ENCODE assay signal across 13 cellular contexts in genomic region chr15:58458076-58458475, GRCh38. TPM values are rescaled to one million over a fixed set of nuclear protein-coding genes. Genes with fewer than 3 reads are reported as not detected.
DNase-seq lines count a peak whose midpoint lies in the region; FAIRE-seq and TF ChIP-seq lines count a peak whose summit lies in the region.
"Had no signal": no experiment of that assay in that cellular context is flagged by ENCODE, and none has a peak within 500 bp of the region (broad histone marks: within the 10 kb centered on the region; RNA-seq: fewer than 3 reads in every experiment).

No MANE protein-coding gene starts in this region.

- TF ChIP-seq CTCF in left ventricle myocardium inferior (IDR thresholded peaks at IDR 0.05; ENCODE audit: borderline replicate concordance) = no peak
- TF ChIP-seq CTCF in spleen (IDR thresholded peaks at IDR 0.05 in 8 of 11, conservative IDR thresholded peaks at IDR 0.05 in 3 of 11) = no peak
- TF ChIP-seq CTCF in WERI-Rb-1 (IDR thresholded peaks at IDR 0.05; ENCODE audit: low read depth, low read length) = no peak

- H3K4me1 ChIP-seq in SJCRH30 (peaks cover 78% of the 10 kb centered on the region), left ventricle myocardium inferior (peaks cover 52% of the 10 kb centered on the region), spleen (peaks cover 17 to 45% (median 35%) of the 10 kb centered on the region in 6 donors)
- H3K4me1 ChIP-seq: uterus had no signal

- H3K27ac ChIP-seq in SJCRH30 (peak overlapping the region; percentile 88), left ventricle myocardium inferior (replicated peaks) (peak overlapping the region; percentile 88), spleen (peak overlapping the region; percentile 74 to 86 (median 81)), WERI-Rb-1 (no peak overlapping the region)

- H3K4me3 ChIP-seq in SJCRH30 (no peak overlapping the region), left ventricle myocardium inferior (no peak overlapping the region), spleen (no peak overlapping the region), WERI-Rb-1 (ENCODE audit: low read depth, low read length) (no peak overlapping the region)
- H3K4me3 ChIP-seq: uterus had no signal

- no peaks in the 10 kb centered on the region for H3K27me3 ChIP-seq in SJCRH30
- H3K27me3 ChIP-seq in left ventricle myocardium inferior (ENCODE audit: low read depth) = no peaks in the 10 kb centered on the region
- no peaks in the 10 kb centered on the region for H3K27me3 ChIP-seq in spleen (replicated peaks in 1 of 7)
- no peaks in the 10 kb centered on the region for H3K27me3 ChIP-seq in WERI-Rb-1 (ENCODE audit: insufficient read depth, low read depth, severe bottlenecking)
- H3K27me3 ChIP-seq: uterus had no signal

- H3K4me1 Mint-ChIP-seq in T-helper 2 cell treated with Interferon-gamma antibody and Interleukin-4, amounts not matched to agents 5 μg/mL and 100 μg/mL, for 36 hours (ENCODE audit: low read depth) = peaks cover 65% of the 10 kb centered on the region

- H3K9me3 ChIP-seq in SJCRH30 (replicated peaks) (no peaks in the 10 kb centered on the region), left ventricle myocardium inferior (replicated peaks) (no peaks in the 10 kb centered on the region), spleen (no peaks in the 10 kb centered on the region), WERI-Rb-1 (ENCODE audit: severe bottlenecking) (no peaks in the 10 kb centered on the region)
- H3K9me3 ChIP-seq: uterus had no signal

- no peaks in the 10 kb centered on the region for H3K27me3 Mint-ChIP-seq in T-helper 2 cell treated with Interferon-gamma antibody and Interleukin-4, amounts not matched to agents 5 μg/mL and 100 μg/mL, for 36 hours (ENCODE audit: low read depth)

- TF ChIP-seq POLR2A in spleen (IDR thresholded peaks at IDR 0.05) (no peak), H54 (IDR thresholded peaks at IDR 0.05; ENCODE audit: low read depth, low read length) (no peak)

- H3K36me3 ChIP-seq in SJCRH30 (no peaks in the 10 kb centered on the region), left ventricle myocardium inferior (no peaks in the 10 kb centered on the region), spleen (no peaks in the 10 kb centered on the region), WERI-Rb-1 (no peaks in the 10 kb centered on the region)
- H3K36me3 ChIP-seq: uterus had no signal

- peak overlapping the region; percentile 1 for H3K4me3 Mint-ChIP-seq in T-helper 2 cell treated with Interferon-gamma antibody and Interleukin-4, amounts not matched to agents 5 μg/mL and 100 μg/mL, for 36 hours
- H3K4me3 Mint-ChIP-seq: neural crest cell had no signal

- no peak for DNase-seq in T-helper 2 cell treated with Interferon-gamma antibody and Interleukin-4, amounts not matched to agents 5 μg/mL and 100 μg/mL, for 36 hours (ENCODE audit: low spot score)
- DNase-seq in T-helper 2 cell (no peak), SJCRH30 (peak in 1 of 2 experiments; percentile 57), left ventricle myocardium inferior (no peak), spleen (no peak), H54 (ENCODE audit: insufficient read length, low spot score) (no peak), WERI-Rb-1 (no peak)
- DNase-seq in stimulated activated CD4-positive, alpha-beta T cell treated with anti-CD3 and anti-CD28 coated beads, Interleukin-1b, Interleukin-23, amount 100 ng/mL, for 48 hours = no peak
- DNase-seq: cerebellar nuclear complex, glutamatergic neuron, NCI-H1092 treated with DMSO at 0.1 percent for 48 hours had no signal

- FAIRE-seq in H54 (lab: Jason Lieb, UNC) = no peak

- H3K27ac Mint-ChIP-seq in T-helper 2 cell treated with Interferon-gamma antibody and Interleukin-4, amounts not matched to agents 5 μg/mL and 100 μg/mL, for 36 hours = peak overlapping the region; percentile 52

- no peaks in the 10 kb centered on the region for H3K9me3 Mint-ChIP-seq in T-helper 2 cell treated with Interferon-gamma antibody and Interleukin-4, amounts not matched to agents 5 μg/mL and 100 μg/mL, for 36 hours
- H3K9me3 Mint-ChIP-seq: neural crest cell had no signal

- intact Hi-C loops in left ventricle myocardium inferior (cut with micrococcal nuclease) (no loop called here), spleen (cut with DNase I; ENCODE audit: low total_unique reads) (no loop called here)

- WGBS in spleen, 5 donors = 18 to 32% (median 22%) methylated on average over 3 of the region's 3 CpGs

- no peaks in the 10 kb centered on the region for H3K36me3 Mint-ChIP-seq in T-helper 2 cell treated with Interferon-gamma antibody and Interleukin-4, amounts not matched to agents 5 μg/mL and 100 μg/mL, for 36 hours (ENCODE audit: low read depth)

RNA-seq across cellular contexts. Expression of gene LIPC, which starts 26.3 kb away (rescaled TPM):
- 0.35 and 1.2 TPM in 2 replicates for total RNA-seq in SJCRH30 (2014; rRNA removed; shearing (Covaris generic))
- total RNA-seq in left ventricle myocardium inferior (1.5 TPM), spleen (1 to 10 TPM in 6 of 7 donors, under 1 TPM in 1; 0.60 to 2.5 (median 1.2) TPM)
- polyA plus RNA-seq in spleen = under 1 TPM; 0.47 to 0.70 (median 0.48) TPM
- total RNA-seq: neural crest cell had no signal
